ENCODE assay signal across 9 cellular contexts in the genomic region with DNA sequence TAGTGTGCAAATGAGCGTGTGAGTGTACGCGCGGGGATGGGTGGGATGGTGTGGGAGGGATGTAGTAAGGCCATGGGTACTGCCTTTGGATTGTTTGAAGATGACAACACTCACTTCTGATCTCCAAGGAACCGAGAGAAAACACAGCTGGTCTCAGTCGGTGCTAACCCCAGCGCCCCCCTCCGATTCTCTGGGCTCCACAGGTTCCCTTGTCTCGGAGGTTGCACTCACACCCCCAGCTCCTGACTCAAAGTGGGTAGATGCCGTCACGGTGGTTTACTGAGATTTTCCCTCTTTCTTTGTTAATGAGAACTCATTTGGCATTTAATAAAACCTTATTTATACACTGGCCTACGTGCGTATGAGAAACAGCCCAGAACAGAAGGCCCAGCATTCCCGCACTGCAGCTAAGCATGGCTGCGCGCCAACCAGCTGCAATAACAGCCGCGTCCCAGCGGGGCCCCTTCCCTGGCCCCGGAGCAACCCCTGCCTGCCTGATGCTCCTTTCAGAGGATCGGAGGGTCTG. TPM values are rescaled to one million over a fixed set of nuclear protein-coding genes. Genes with fewer than 3 reads are reported as not detected.
DNase-seq lines count a peak whose midpoint lies in the region; ATAC-seq and TF ChIP-seq lines count a peak whose summit lies in the region.
"Had no signal": no experiment of that assay in that cellular context is flagged by ENCODE, and none has a peak within 500 bp of the region (broad histone marks: within the 10 kb centered on the region; RNA-seq: fewer than 3 reads in every experiment).

No MANE protein-coding gene starts in this region.

- peak; percentile 69 for DNase-seq in A673 (ENCODE audit: low spot score)
- peak; percentile 45 for DNase-seq in SHP77 treated with DMSO at 0.1 percent for 48 hours (lab: John Stamatoyannopoulos, UW)
- DNase-seq in globus pallidus (ENCODE audit: low spot score), result peak; percentile 51
- DNase-seq in nucleus accumbens (lab: John Stamatoyannopoulos, UW), result peak in 32 of 56 donors; percentile 5 to 62 (median 24)
- DNase-seq in stimulated activated CD4-positive, alpha-beta T cell treated with anti-CD3 and anti-CD28 coated beads, Interleukin-15, amount 100 ng/mL, for 24 hours, result no peak
- DNase-seq in activated T-cell treated with anti-CD3 and anti-CD28 coated beads, Interleukin-2, amount 50 U/mL, for 4 hours, result no peak
- no peak for DNase-seq in DMS79 (lab: John Stamatoyannopoulos, UW)
- no peak for DNase-seq in CD4-positive, alpha-beta T cell

- intact Hi-C loops in A673 (cut with micrococcal nuclease; ENCODE audit: unreplicated experiment), result no loop called here
- intact Hi-C loops in CD4-positive, alpha-beta T cell (cut with DNase I, micrococcal nuclease), result no loop called here

- H3K4me3 Mint-ChIP-seq in activated T-cell treated with anti-CD3 and anti-CD28 coated beads, Interleukin-2, amount 50 U/mL, for 4 hours, result no peak overlapping the region
- no peak overlapping the region for H3K4me3 Mint-ChIP-seq in CD4-positive, alpha-beta T cell

- no peak for TF ChIP-seq CTCF in A673 (conservative IDR thresholded peaks at IDR 0.05; ENCODE audit: low read depth, low read length)
- TF ChIP-seq CTCF in CD4-positive, alpha-beta T cell (IDR thresholded peaks at IDR 0.05), result no peak

- no peaks in the 10 kb centered on the region for H3K27me3 ChIP-seq in A673 (replicated peaks; ENCODE audit: insufficient read depth, low read depth, low read length, poor library complexity)
- H3K27me3 ChIP-seq in CD4-positive, alpha-beta T cell (ENCODE audit: control insufficient read depth, insufficient read depth, low read length), result no peaks in the 10 kb centered on the region

- H3K9me3 ChIP-seq in A673 (ENCODE audit: low read depth, low read length, poor library complexity, severe bottlenecking), result no peaks in the 10 kb centered on the region
- no peaks in the 10 kb centered on the region for H3K9me3 ChIP-seq in CD4-positive, alpha-beta T cell (ENCODE audit: control insufficient read depth, low read length)

- POLR2A ChIA-PET in A673 (lab: Charles Lee; ENCODE audit: low non-redundant PET), result interaction anchor here (0.6 kb wide), 1 partner anchor 20 kb away, joined by 4 read pairs; no protein-coding TSS in a partner anchor
- POLR2A ChIA-PET in CD4-positive, alpha-beta T cell (lab: Charles Lee), result no interaction called here

- H3K4me1 ChIP-seq in A673 (ENCODE audit: insufficient read depth, low read length, poor library complexity, severe bottlenecking), result peaks cover 49% of the 10 kb centered on the region

- no peaks in the 10 kb centered on the region for H3K27me3 Mint-ChIP-seq in activated T-cell treated with anti-CD3 and anti-CD28 coated beads, Interleukin-2, amount 50 U/mL, for 4 hours (ENCODE audit: low read depth)
- peaks cover under 1% of the 10 kb centered on the region for H3K27me3 Mint-ChIP-seq in CD4-positive, alpha-beta T cell

- ATAC-seq in activated T-cell treated with anti-CD3 and anti-CD28 coated beads, Interleukin-2, amount 50 U/mL, for 4 hours, result no peak
- ATAC-seq in CD4-positive, alpha-beta T cell (ENCODE audit: poor library complexity), result no peak

- no peaks in the 10 kb centered on the region for H3K9me3 Mint-ChIP-seq in activated T-cell treated with anti-CD3 and anti-CD28 coated beads, Interleukin-2, amount 50 U/mL, for 4 hours
- H3K9me3 Mint-ChIP-seq in CD4-positive, alpha-beta T cell, result no peaks in the 10 kb centered on the region

- BruUV-seq in A673 (replicated peaks; lab: Mats Ljungman, UMichigan), result no TSS peak

- H3K36me3 Mint-ChIP-seq in activated T-cell treated with anti-CD3 and anti-CD28 coated beads, Interleukin-2, amount 50 U/mL, for 4 hours (ENCODE audit: insufficient read depth), result no peaks in the 10 kb centered on the region
- H3K36me3 Mint-ChIP-seq in CD4-positive, alpha-beta T cell (ENCODE audit: low read depth), result no peaks in the 10 kb centered on the region

- peaks cover 4% of the 10 kb centered on the region for H3K4me1 Mint-ChIP-seq in activated T-cell treated with anti-CD3 and anti-CD28 coated beads, Interleukin-2, amount 50 U/mL, for 4 hours (ENCODE audit: low read depth)
- H3K4me1 Mint-ChIP-seq in CD4-positive, alpha-beta T cell (ENCODE audit: low read depth), result peaks cover 19% of the 10 kb centered on the region

- no peak overlapping the region for H3K27ac ChIP-seq in A673 (ENCODE audit: low read depth, low read length, poor library complexity, severe bottlenecking)
- H3K27ac ChIP-seq in CD4-positive, alpha-beta T cell (ENCODE audit: low read depth, low read length), result no peak overlapping the region

- CTCF ChIA-PET in A673 (lab: Charles Lee), result interaction anchor here (1.6 kb wide), 1 partner anchor 56 kb away, joined by 4 read pairs; no protein-coding TSS in a partner anchor
- CTCF ChIA-PET in CD4-positive, alpha-beta T cell (lab: Charles Lee), result interaction anchor here (0.7 kb wide), 1 partner anchor 487 kb away, joined by 4 read pairs; no protein-coding TSS in a partner anchor

- H3K27ac Mint-ChIP-seq in CD4-positive, alpha-beta T cell, result no peak overlapping the region

- H3K4me3 ChIP-seq in A673 (ENCODE audit: low read depth, low read length, poor library complexity, severe bottlenecking), result no peak overlapping the region

- H3K36me3 ChIP-seq in A673 (ENCODE audit: insufficient read depth, low read length, poor library complexity, severe bottlenecking), result no peaks in the 10 kb centered on the region

RNA-seq across cellular contexts. Expression of a gene that starts 25.8 kb away (rescaled TPM):
- total RNA-seq in A673 (2021), result 0.09 and 0.44 TPM in 2 replicates
- not detected for total RNA-seq in activated T-cell treated with anti-CD3 and anti-CD28 coated beads, Interleukin-2, amount 50 U/mL, for 4 hours
- not detected for total RNA-seq in CD4-positive, alpha-beta T cell
- total RNA-seq: activated CD8-positive, alpha-beta memory T cell treated with anti-CD3 and anti-CD28 coated beads for 36 hours had no signal

Comparison
In these comparisons a context has a peak if more than half of its experiments do, and no peak if none do; other contexts are left out.
1. DNase-seq: peak in A673 (single experiment), SHP77 treated with DMSO at 0.1 percent for 48 hours (single experiment), globus pallidus (single experiment) and nucleus accumbens (32 of 56); none in stimulated activated CD4-positive, alpha-beta T cell treated with anti-CD3 and anti-CD28 coated beads, Interleukin-15, amount 100 ng/mL, for 24 hours (single experiment), activated T-cell treated with anti-CD3 and anti-CD28 coated beads, Interleukin-2, amount 50 U/mL, for 4 hours (single experiment), DMS79 (single experiment) and CD4-positive, alpha-beta T cell (0 of 10).